In genomic region chr6:26155066-26155925, GRCh38 we compare ENCODE assay signal across 8 cellular contexts.
A peak's percentile ranks its signal among the peaks of the same experiment; 100 is the strongest.
DNase-seq lines count a peak whose midpoint lies in the region; ATAC-seq and TF ChIP-seq lines count a peak whose summit lies in the region.

No MANE protein-coding gene starts in this region.

- no peak for ATAC-seq in CD4-positive, alpha-beta T cell (ENCODE audit: poor library complexity)
- no peak for ATAC-seq in RWPE2 (ENCODE audit: low read depth)
- ATAC-seq in HG03045 (IDR thresholded peaks at IDR 0.05; ENCODE audit: unreplicated experiment) = no peak

- peaks cover 38% of the 10 kb centered on the region for H3K4me1 Mint-ChIP-seq in CD4-positive, alpha-beta T cell (ENCODE audit: low read depth)

- TF ChIP-seq CTCF in CD4-positive, alpha-beta T cell (IDR thresholded peaks at IDR 0.05) = no peak
- TF ChIP-seq CTCF in RWPE2 (IDR thresholded peaks at IDR 0.05; ENCODE audit: poor library complexity, severe bottlenecking) = no peak
- no peak for TF ChIP-seq CTCF in epithelial cell of esophagus (IDR thresholded peaks at IDR 0.05; ENCODE audit: insufficient read depth, low read depth, low read length, missing control alignments)

- H3K27me3 ChIP-seq in CD4-positive, alpha-beta T cell (ENCODE audit: control insufficient read depth, insufficient read depth, low read length) = no peaks in the 10 kb centered on the region
- H3K27me3 ChIP-seq in RWPE2 (ENCODE audit: insufficient read depth, poor library complexity, severe bottlenecking) (no peaks in the 10 kb centered on the region), muscle layer of duodenum (ENCODE audit: low read depth, low read length) (no peaks in the 10 kb centered on the region)

- CTCF ChIA-PET in CD4-positive, alpha-beta T cell (lab: Charles Lee) = interaction anchor here (1.2 to 5.0 kb wide), 5 partner anchors 29 to 60 kb away, joined by 3 to 35 read pairs (median 9); a partner anchor contains a TSS

- H3K27ac ChIP-seq in CD4-positive, alpha-beta T cell (ENCODE audit: low read depth, low read length) = peak overlapping the region; percentile 91
- peak overlapping the region; percentile 88 for H3K27ac ChIP-seq in RWPE2 (ENCODE audit: poor library complexity, severe bottlenecking)
- H3K27ac ChIP-seq in muscle layer of duodenum (ENCODE audit: low read length) = peak overlapping the region; percentile 98

- H3K27ac Mint-ChIP-seq in CD4-positive, alpha-beta T cell = peak overlapping the region; percentile 97

- H3K4me3 ChIP-seq in RWPE2 (ENCODE audit: severe bottlenecking) (peak overlapping the region; percentile 84), epithelial cell of esophagus (ENCODE audit: low read length) (peak overlapping the region; percentile 94), muscle layer of duodenum (ENCODE audit: low read depth in 1 of 2, low read length in 2 of 2) (peak overlapping the region; percentile 82 to 90)

- H3K9me3 Mint-ChIP-seq in CD4-positive, alpha-beta T cell = no peaks in the 10 kb centered on the region

- H3K36me3 Mint-ChIP-seq in CD4-positive, alpha-beta T cell (ENCODE audit: low read depth) = peaks cover 44% of the 10 kb centered on the region

- H3K4me1 ChIP-seq in RWPE2 (ENCODE audit: insufficient read depth, poor library complexity, severe bottlenecking) = peaks cover 28% of the 10 kb centered on the region
- H3K4me1 ChIP-seq in muscle layer of duodenum (ENCODE audit: control insufficient read depth in 1 of 2, insufficient read depth in 2 of 2, low read length in 2 of 2) = peaks cover 10% of the 10 kb centered on the region in 2 donors

- peaks cover 12% of the 10 kb centered on the region for H3K27me3 Mint-ChIP-seq in CD4-positive, alpha-beta T cell

- POLR2A ChIA-PET in CD4-positive, alpha-beta T cell (lab: Charles Lee) = interaction anchor here (0.8 to 11.5 kb wide), 52 partner anchors 8 to 1739 kb away, joined by 3 to 3030 read pairs (median 38); partner anchors contain the start of genes HFE, HMGN4 and TRIM38

- no peaks in the 10 kb centered on the region for H3K9me3 ChIP-seq in CD4-positive, alpha-beta T cell (ENCODE audit: control insufficient read depth, low read length)
- H3K9me3 ChIP-seq in RWPE2 (ENCODE audit: severe bottlenecking) (no peaks in the 10 kb centered on the region), muscle layer of duodenum (ENCODE audit: control insufficient read depth in 1 of 2, low read length in 2 of 2) (no peaks in the 10 kb centered on the region)

- intact Hi-C loops in CD4-positive, alpha-beta T cell (cut with DNase I, micrococcal nuclease) = loop anchor here (5.0 to 10.0 kb wide), 2 partner anchors 90 to 992 kb away; a partner anchor contains a TSS

- H3K36me3 ChIP-seq in RWPE2 (ENCODE audit: low read depth) (no peaks in the 10 kb centered on the region; the same call in 1 of the 2 replicates), muscle layer of duodenum (ENCODE audit: control insufficient read depth in 1 of 2, insufficient read depth in 2 of 2, low read length in 2 of 2) (no peaks in the 10 kb centered on the region)

- H3K4me3 Mint-ChIP-seq in CD4-positive, alpha-beta T cell = peak overlapping the region; percentile 99

- DNase-seq in CD4-positive, alpha-beta T cell = no peak
- DNase-seq in HT1080 (ENCODE audit: low read depth) = peak; percentile 62
- no peak for DNase-seq in RWPE2 (ENCODE audit: low spot score)
- DNase-seq in epithelial cell of esophagus (ENCODE audit: low read depth) = no peak
- no peak for DNase-seq in KG1 (lab: John Stamatoyannopoulos, UW)
- no peak for DNase-seq in HK-2 (ENCODE audit: unreplicated experiment)
